20 cellular contexts compared by ENCODE assay signal in genomic region chr2:231687961-231688360, GRCh38. TPM values are rescaled to one million over a fixed set of nuclear protein-coding genes. Genes with fewer than 3 reads are reported as not detected.
DNase-seq lines count a peak whose midpoint lies in the region; ATAC-seq, FAIRE-seq and TF ChIP-seq lines count a peak whose summit lies in the region.
"Had no signal": no experiment of that assay in that cellular context is flagged by ENCODE, and none has a peak within 500 bp of the region (broad histone marks: within the 10 kb centered on the region; RNA-seq: fewer than 3 reads in every experiment).

No MANE protein-coding gene starts in this region.

- H3K9ac ChIP-seq in iPS-15b (ENCODE audit: low read depth, low read length): no peak overlapping the region

- H3K4me3 Mint-ChIP-seq in activated CD8-positive, alpha-beta T cell treated with anti-CD3 and anti-CD28 coated beads for 36 hours: peak overlapping the region; percentile 1
- no peak overlapping the region for H3K4me3 Mint-ChIP-seq in activated CD8-positive, alpha-beta T cell treated with anti-CD3 and anti-CD28 coated beads, Interleukin-2, amount 10 ng/mL, durations not matched to agents 7 days and 5 days
- peak overlapping the region; percentile 74 to 81 for H3K4me3 Mint-ChIP-seq in stimulated activated naive B cell treated with anti-CD40 and anti-IgM and Interleukin-4, amounts not matched to agents 10 μg/mL and 1 μg/mL and 100 μg/mL, for 72 hours
- H3K4me3 Mint-ChIP-seq: activated naive CD8-positive, alpha-beta T cell treated with anti-CD3 and anti-CD28 coated beads, Interleukin-2, amount 50 U/mL, for 24 hours; activated T-helper 1 cell treated with anti-CD3 and anti-CD28 coated beads, Interleukin-12 subunit alpha, Interleukin-12 subunit beta, Interleukin-2, Interleukin-4 antibody, amounts not matched to agents 30 ng/mL and 10 ng/mL and 1 ng/mL, durations not matched to agents 14 hours and 24 hours and 36 hours; memory B cell; natural killer cell had no signal

- H3K4me1 ChIP-seq in iPS-15b (ENCODE audit: control insufficient read depth, insufficient read depth, low read length): peaks cover 5% of the 10 kb centered on the region
- peaks cover 4 to 14% (median 7%) of the 10 kb centered on the region in 4 donors for H3K4me1 ChIP-seq in stomach
- H3K4me1 ChIP-seq: prostate gland, SJCRH30 had no signal

- H3K36me3 ChIP-seq in iPS-15b (ENCODE audit: control insufficient read depth, insufficient read depth, low read length) (peaks cover 2% of the 10 kb centered on the region), stomach (no peaks in the 10 kb centered on the region)
- H3K36me3 ChIP-seq: prostate gland, SJCRH30, thyroid gland had no signal

- no peaks in the 10 kb centered on the region for H3K36me3 Mint-ChIP-seq in activated CD8-positive, alpha-beta T cell treated with anti-CD3 and anti-CD28 coated beads for 36 hours (ENCODE audit: low read depth)
- no peaks in the 10 kb centered on the region for H3K36me3 Mint-ChIP-seq in activated CD8-positive, alpha-beta T cell treated with anti-CD3 and anti-CD28 coated beads, Interleukin-2, amount 10 ng/mL, durations not matched to agents 7 days and 5 days (ENCODE audit: low read depth)
- no peaks in the 10 kb centered on the region for H3K36me3 Mint-ChIP-seq in stimulated activated naive B cell treated with anti-CD40 and anti-IgM and Interleukin-4, amounts not matched to agents 10 μg/mL and 1 μg/mL and 100 μg/mL, for 72 hours
- H3K36me3 Mint-ChIP-seq: IgD-negative memory B cell, memory B cell, natural killer cell had no signal

- no peak overlapping the region for H3K27ac Mint-ChIP-seq in activated CD8-positive, alpha-beta T cell treated with anti-CD3 and anti-CD28 coated beads for 36 hours
- no peak overlapping the region for H3K27ac Mint-ChIP-seq in activated CD8-positive, alpha-beta T cell treated with anti-CD3 and anti-CD28 coated beads, Interleukin-2, amount 10 ng/mL, durations not matched to agents 7 days and 5 days
- H3K27ac Mint-ChIP-seq in stimulated activated naive B cell treated with anti-CD40 and anti-IgM and Interleukin-4, amounts not matched to agents 10 μg/mL and 1 μg/mL and 100 μg/mL, for 72 hours: peak overlapping the region; percentile 82
- H3K27ac Mint-ChIP-seq: activated T-helper 1 cell treated with anti-CD3 and anti-CD28 coated beads, Interleukin-12 subunit alpha, Interleukin-12 subunit beta, Interleukin-2, Interleukin-4 antibody, amounts not matched to agents 30 ng/mL and 10 ng/mL and 1 ng/mL, durations not matched to agents 14 hours and 24 hours and 36 hours; IgD-negative memory B cell; memory B cell; natural killer cell had no signal

- no peak for TF ChIP-seq CTCF in activated CD8-positive, alpha-beta T cell treated with anti-CD3 and anti-CD28 coated beads for 36 hours (IDR thresholded peaks at IDR 0.05)
- TF ChIP-seq CTCF in D721Med (IDR thresholded peaks at IDR 0.05; ENCODE audit: insufficient read depth, missing control alignments): no peak
- TF ChIP-seq CTCF in stomach (IDR thresholded peaks at IDR 0.05): no peak

- intact Hi-C loops in activated CD8-positive, alpha-beta T cell treated with anti-CD3 and anti-CD28 coated beads for 36 hours (cut with micrococcal nuclease): no loop called here
- intact Hi-C loops in stomach (cut with DNase I; ENCODE audit: low total_unique reads): no loop called here

- H3K27me3 ChIP-seq in iPS-15b (ENCODE audit: control insufficient read depth, insufficient read depth, low read length) (no peaks in the 10 kb centered on the region), stomach (no peaks in the 10 kb centered on the region)
- H3K27me3 ChIP-seq: thyroid gland had no signal

- no peak for TF ChIP-seq POLR2A in stomach (IDR thresholded peaks at IDR 0.05)

- DNase-seq in activated CD8-positive, alpha-beta T cell treated with anti-CD3 and anti-CD28 coated beads for 36 hours: no peak
- DNase-seq in activated CD8-positive, alpha-beta T cell treated with anti-CD3 and anti-CD28 coated beads, Interleukin-2, amount 10 ng/mL, durations not matched to agents 7 days and 5 days: no peak
- DNase-seq in SK-N-DZ (ENCODE audit: low spot score) (peak; percentile 23), D721Med (ENCODE audit: insufficient read length, low spot score) (no peak), NCI-H2081 (lab: John Stamatoyannopoulos, UW) (no peak), stomach (no peak)
- DNase-seq in stimulated activated naive B cell treated with anti-CD40 and anti-IgM and Interleukin-4, amounts not matched to agents 10 μg/mL and 1 μg/mL and 100 μg/mL, for 72 hours: no peak
- DNase-seq: kidney, NCI-H2107 had no signal

- TF ChIP-seq EP300 in stomach (IDR thresholded peaks at IDR 0.05): no peak

- H3K27me3 Mint-ChIP-seq in activated CD8-positive, alpha-beta T cell treated with anti-CD3 and anti-CD28 coated beads for 36 hours: peaks cover 2% of the 10 kb centered on the region
- H3K27me3 Mint-ChIP-seq in activated CD8-positive, alpha-beta T cell treated with anti-CD3 and anti-CD28 coated beads, Interleukin-2, amount 10 ng/mL, durations not matched to agents 7 days and 5 days (ENCODE audit: low read depth): peaks cover 3% of the 10 kb centered on the region
- H3K27me3 Mint-ChIP-seq in stimulated activated naive B cell treated with anti-CD40 and anti-IgM and Interleukin-4, amounts not matched to agents 10 μg/mL and 1 μg/mL and 100 μg/mL, for 72 hours: no peaks in the 10 kb centered on the region
- H3K27me3 Mint-ChIP-seq: activated naive CD8-positive, alpha-beta T cell treated with anti-CD3 and anti-CD28 coated beads, Interleukin-2, amount 50 U/mL, for 24 hours; memory B cell had no signal

- H3K9me3 ChIP-seq in iPS-15b (ENCODE audit: control insufficient read depth, insufficient read depth, low read length): no peaks in the 10 kb centered on the region
- no peaks in the 10 kb centered on the region for H3K9me3 ChIP-seq in stomach
- H3K9me3 ChIP-seq: prostate gland, SJCRH30, thyroid gland had no signal

- H3K9me3 Mint-ChIP-seq in activated CD8-positive, alpha-beta T cell treated with anti-CD3 and anti-CD28 coated beads for 36 hours: no peaks in the 10 kb centered on the region
- no peaks in the 10 kb centered on the region for H3K9me3 Mint-ChIP-seq in activated CD8-positive, alpha-beta T cell treated with anti-CD3 and anti-CD28 coated beads, Interleukin-2, amount 10 ng/mL, durations not matched to agents 7 days and 5 days (ENCODE audit: insufficient read depth)
- no peaks in the 10 kb centered on the region for H3K9me3 Mint-ChIP-seq in stimulated activated naive B cell treated with anti-CD40 and anti-IgM and Interleukin-4, amounts not matched to agents 10 μg/mL and 1 μg/mL and 100 μg/mL, for 72 hours
- H3K9me3 Mint-ChIP-seq: activated naive CD8-positive, alpha-beta T cell treated with anti-CD3 and anti-CD28 coated beads, Interleukin-2, amount 50 U/mL, for 24 hours; activated T-helper 1 cell treated with anti-CD3 and anti-CD28 coated beads, Interleukin-12 subunit alpha, Interleukin-12 subunit beta, Interleukin-2, Interleukin-4 antibody, amounts not matched to agents 30 ng/mL and 10 ng/mL and 1 ng/mL, durations not matched to agents 14 hours and 24 hours and 36 hours; IgD-negative memory B cell; memory B cell; natural killer cell had no signal

- CTCF ChIA-PET in activated CD8-positive, alpha-beta T cell treated with anti-CD3 and anti-CD28 coated beads for 36 hours (lab: Charles Lee): interaction anchor here (0.8 to 11.1 kb wide), 8 partner anchors 11 to 98 kb away, joined by 3 to 176 read pairs (median 14); partner anchors contain the start of genes COPS7B and PTMA
- CTCF ChIA-PET in activated CD8-positive, alpha-beta T cell treated with anti-CD3 and anti-CD28 coated beads, Interleukin-2, amount 10 ng/mL, durations not matched to agents 7 days and 5 days (lab: Charles Lee): interaction anchor here (1.1 to 27.4 kb wide), 6 partner anchors 9 to 74 kb away, joined by 3 to 648 read pairs (median 10); partner anchors contain the start of gene PTMA

- FAIRE-seq in D721Med (lab: Jason Lieb, UNC): no peak
- FAIRE-seq: bronchial epithelial cell, kidney had no signal

- ATAC-seq in activated CD8-positive, alpha-beta T cell treated with anti-CD3 and anti-CD28 coated beads for 36 hours: no peak
- no peak for ATAC-seq in activated CD8-positive, alpha-beta T cell treated with anti-CD3 and anti-CD28 coated beads, Interleukin-2, amount 10 ng/mL, durations not matched to agents 7 days and 5 days
- ATAC-seq in stimulated activated naive B cell treated with anti-CD40 and anti-IgM and Interleukin-4, amounts not matched to agents 10 μg/mL and 1 μg/mL and 100 μg/mL, for 72 hours (replicated peaks): no peak

- H3K27ac ChIP-seq in stomach: no peak overlapping the region
- H3K27ac ChIP-seq: prostate gland, SJCRH30, thyroid gland had no signal

- H3K4me1 Mint-ChIP-seq in activated CD8-positive, alpha-beta T cell treated with anti-CD3 and anti-CD28 coated beads for 36 hours (ENCODE audit: low read depth): peaks cover 8% of the 10 kb centered on the region
- H3K4me1 Mint-ChIP-seq in activated CD8-positive, alpha-beta T cell treated with anti-CD3 and anti-CD28 coated beads, Interleukin-2, amount 10 ng/mL, durations not matched to agents 7 days and 5 days (ENCODE audit: low read depth): peaks cover 12% of the 10 kb centered on the region
- H3K4me1 Mint-ChIP-seq in stimulated activated naive B cell treated with anti-CD40 and anti-IgM and Interleukin-4, amounts not matched to agents 10 μg/mL and 1 μg/mL and 100 μg/mL, for 72 hours: peaks cover 35 to 43% of the 10 kb centered on the region in 2 donors

- 85 to 95% (median 93%) methylated on average over 4 of the region's 4 CpGs for WGBS in stomach, 5 donors

- POLR2A ChIA-PET in activated CD8-positive, alpha-beta T cell treated with anti-CD3 and anti-CD28 coated beads for 36 hours (lab: Charles Lee): interaction anchor here (0.8 to 2.1 kb wide), 5 partner anchors 13 to 26 kb away, joined by 3 to 10 read pairs (median 6); partner anchors contain the start of gene PTMA
- POLR2A ChIA-PET in activated CD8-positive, alpha-beta T cell treated with anti-CD3 and anti-CD28 coated beads, Interleukin-2, amount 10 ng/mL, durations not matched to agents 7 days and 5 days (lab: Charles Lee): interaction anchor here (1.4 to 1.7 kb wide), 3 partner anchors 20 to 75 kb away, joined by 3 to 8 read pairs (median 4); partner anchors contain the start of gene PTMA

- H3K4me3 ChIP-seq in iPS-15b (ENCODE audit: low read depth, low read length): peak overlapping the region; percentile 68
- no peak overlapping the region for H3K4me3 ChIP-seq in stomach
- H3K4me3 ChIP-seq: prostate gland, SJCRH30, smooth muscle cell, thyroid gland had no signal

RNA-seq across cellular contexts. Expression of gene PTMA, which starts 20.4 kb away (rescaled TPM):
- 1,000 to 10,000 TPM; 2,463 to 2,468 TPM for total RNA-seq in activated CD8-positive, alpha-beta T cell treated with anti-CD3 and anti-CD28 coated beads for 36 hours
- 1,000 to 10,000 TPM; 1,769 to 1,842 TPM for total RNA-seq in activated CD8-positive, alpha-beta T cell treated with anti-CD3 and anti-CD28 coated beads, Interleukin-2, amount 10 ng/mL, durations not matched to agents 7 days and 5 days
- polyA plus RNA-seq in SK-N-DZ (2014; cell fraction: cytosol; rRNA removed): 2,656 and 2,739 TPM in 2 replicates
- polyA plus RNA-seq in SK-N-DZ (2014; cell fraction: nucleus; rRNA removed): 1,394 and 1,766 TPM in 2 replicates
- 1,000 to 10,000 TPM in 1 of 5 donors, 100 to 1,000 TPM in 4; 244 to 1,175 (median 701) TPM for total RNA-seq in stomach
- polyA plus RNA-seq in stomach: 1,000 to 10,000 TPM; 1,451 to 2,006 (median 1,527) TPM
